ENCODE assay signal across 29 cellular contexts in genomic region chr5:2714805-2715204, GRCh38. TPM values are rescaled to one million over a fixed set of nuclear protein-coding genes. Genes with fewer than 3 reads are reported as not detected.
"Had no signal": no experiment of that assay in that cellular context is flagged by ENCODE, and none has a peak within 500 bp of the region (broad histone marks: within the 10 kb centered on the region; RNA-seq: fewer than 3 reads in every experiment).

No MANE protein-coding gene starts in this region.

- H3K27me3 Mint-ChIP-seq: stimulated activated naive CD8-positive, alpha-beta T cell treated with anti-CD3 and anti-CD28 coated beads, Interleukin-15, Interleukin-2, amounts not matched to agents 100 ng/mL and 50 ng/mL, for 24 hours had no signal

- H3K27ac ChIP-seq: neutrophil, pancreas, psoas muscle, right lobe of liver, skin epidermis, stomach, thoracic aorta, thyroid gland, tibial nerve, upper lobe of left lung, vagina had no signal

- DNase-seq: naive B cell; naive thymus-derived CD8-positive, alpha-beta T cell; nephron progenitor cell; nucleus accumbens; pancreas; psoas muscle; right cardiac atrium; right lobe of liver; stimulated activated CD4-positive, alpha-beta T cell treated with anti-CD3 and anti-CD28 coated beads, Interleukin-15, amount 100 ng/mL, for 24 hours; stimulated activated CD4-positive, alpha-beta T cell treated with anti-CD3 and anti-CD28 coated beads, Interleukin-2, amount 100 ng/mL, for 24 hours; stimulated activated CD4-positive, alpha-beta T cell treated with anti-CD3 and anti-CD28 coated beads, Interleukin-2, amount 100 ng/mL, for 48 hours; stimulated activated CD4-positive, alpha-beta T cell treated with anti-CD3 and anti-CD28 coated beads, Interleukin-4, amount 100 ng/mL, for 24 hours; stimulated activated naive B cell treated with anti-CD40 and anti-IgM and Interleukin-4, amounts not matched to agents 10 μg/mL and 1 μg/mL and 100 μg/mL, for 72 hours; stimulated activated naive CD4-positive, alpha-beta T cell treated with Interleukin-2 at 50 U/mL for 16 hours; stomach; thyroid gland; trophoblast cell; upper lobe of left lung had no signal

- H3K4me3 Mint-ChIP-seq: naive thymus-derived CD8-positive, alpha-beta T cell; natural killer cell treated with Interleukin-12 subunit alpha and Interleukin-12 subunit beta and Interleukin-15 and Interleukin-18, amount 100 ng/mL, for 72 hours; nephron progenitor cell; neural crest cell; stimulated activated effector memory CD8-positive, alpha-beta T cell treated with anti-CD3 and anti-CD28 coated beads, Interleukin-12 subunit alpha, Interleukin-12 subunit beta, amount 100 ng/mL, for 72 hours; stimulated activated naive B cell treated with anti-CD40 and anti-IgM and Interleukin-4, amounts not matched to agents 10 μg/mL and 1 μg/mL and 100 μg/mL, for 72 hours; stimulated activated naive CD8-positive, alpha-beta T cell treated with anti-CD3 and anti-CD28 coated beads, Interleukin-15, Interleukin-2, amounts not matched to agents 100 ng/mL and 50 ng/mL, for 24 hours had no signal

- H3K27me3 ChIP-seq: neutrophil, pancreas, right lobe of liver, thyroid gland, tibial nerve, upper lobe of left lung, vagina had no signal

- H3K4me3 ChIP-seq: pancreas, psoas muscle, right lobe of liver, skin epidermis, smooth muscle cell, stomach, thoracic aorta, thyroid gland, tibial nerve, upper lobe of left lung, vagina had no signal

- H3K4me1 Mint-ChIP-seq: naive B cell; naive thymus-derived CD8-positive, alpha-beta T cell; stimulated activated effector memory CD8-positive, alpha-beta T cell treated with anti-CD3 and anti-CD28 coated beads, Interleukin-12 subunit alpha, Interleukin-12 subunit beta, amount 100 ng/mL, for 72 hours; stimulated activated naive B cell treated with anti-CD40 and anti-IgM and Interleukin-4, amounts not matched to agents 10 μg/mL and 1 μg/mL and 100 μg/mL, for 72 hours had no signal

- H3K4me2 ChIP-seq: smooth muscle cell had no signal

- H3K4me1 ChIP-seq: pancreas, psoas muscle, right lobe of liver, stomach, thyroid gland, tibial nerve, upper lobe of left lung, vagina had no signal

- H3K36me3 ChIP-seq: neutrophil, pancreas, right lobe of liver, stomach, thoracic aorta, thyroid gland, tibial nerve, upper lobe of left lung, vagina had no signal

- H3K27ac Mint-ChIP-seq: naive B cell; naive thymus-derived CD8-positive, alpha-beta T cell; natural killer cell treated with Interleukin-12 subunit alpha and Interleukin-12 subunit beta and Interleukin-15 and Interleukin-18, amount 100 ng/mL, for 72 hours; nephron progenitor cell; progenitor cell of endocrine pancreas; stimulated activated effector memory CD8-positive, alpha-beta T cell treated with anti-CD3 and anti-CD28 coated beads, Interleukin-12 subunit alpha, Interleukin-12 subunit beta, amount 100 ng/mL, for 72 hours; stimulated activated naive B cell treated with anti-CD40 and anti-IgM and Interleukin-4, amounts not matched to agents 10 μg/mL and 1 μg/mL and 100 μg/mL, for 72 hours; stimulated activated naive CD8-positive, alpha-beta T cell treated with anti-CD3 and anti-CD28 coated beads, Interleukin-15, Interleukin-2, amounts not matched to agents 100 ng/mL and 50 ng/mL, for 24 hours had no signal

- ATAC-seq: naive thymus-derived CD8-positive, alpha-beta T cell; natural killer cell treated with Interleukin-12 subunit alpha and Interleukin-12 subunit beta and Interleukin-15 and Interleukin-18, amount 100 ng/mL, for 72 hours; pancreas; psoas muscle; stimulated activated naive B cell treated with anti-CD40 and anti-IgM and Interleukin-4, amounts not matched to agents 10 μg/mL and 1 μg/mL and 100 μg/mL, for 72 hours had no signal

- H3K9me3 Mint-ChIP-seq: nephron progenitor cell; stimulated activated naive CD8-positive, alpha-beta T cell treated with anti-CD3 and anti-CD28 coated beads, Interleukin-15, Interleukin-2, amounts not matched to agents 100 ng/mL and 50 ng/mL, for 24 hours had no signal

- H3K9me3 ChIP-seq: neutrophil, pancreas, psoas muscle, right lobe of liver, stomach, thoracic aorta, thyroid gland, tibial nerve, upper lobe of left lung, vagina had no signal

- H3K36me3 Mint-ChIP-seq: naive B cell; naive thymus-derived CD8-positive, alpha-beta T cell; natural killer cell treated with Interleukin-12 subunit alpha and Interleukin-12 subunit beta and Interleukin-15 and Interleukin-18, amount 100 ng/mL, for 72 hours; stimulated activated effector memory CD8-positive, alpha-beta T cell treated with anti-CD3 and anti-CD28 coated beads, Interleukin-12 subunit alpha, Interleukin-12 subunit beta, amount 100 ng/mL, for 72 hours; stimulated activated naive B cell treated with anti-CD40 and anti-IgM and Interleukin-4, amounts not matched to agents 10 μg/mL and 1 μg/mL and 100 μg/mL, for 72 hours had no signal

RNA-seq across cellular contexts. Expression of gene IRX2, which starts 36.7 kb away (rescaled TPM):
- total RNA-seq: naive thymus-derived CD8-positive, alpha-beta T cell; natural killer cell treated with Interleukin-12 subunit alpha and Interleukin-12 subunit beta and Interleukin-15 and Interleukin-18, amount 100 ng/mL, for 72 hours; right lobe of liver; tibial nerve had no signal
- polyA plus RNA-seq: naive thymus-derived CD8-positive, alpha-beta T cell had no signal
